22 cellular contexts compared by ENCODE assay signal in genomic region chr4:155751569-155751968, GRCh38.
"Had no signal": no experiment of that assay in that cellular context is flagged by ENCODE, and none has a peak within 500 bp of the region (broad histone marks: within the 10 kb centered on the region; RNA-seq: fewer than 3 reads in every experiment).

No MANE protein-coding gene starts in this region.

- H3K4me1 ChIP-seq: esophagus squamous epithelium, lower lobe of right lung, prostate gland, right atrium auricular region, sigmoid colon, stomach, thyroid gland, vagina had no signal

- H3K27me3 ChIP-seq: esophagus squamous epithelium, right atrium auricular region, sigmoid colon, stomach, thyroid gland, vagina had no signal

- H3K27ac ChIP-seq: coronary artery, esophagus squamous epithelium, lower lobe of right lung, prostate gland, right atrium auricular region, stomach, thyroid gland, vagina had no signal

- H3K27me3 Mint-ChIP-seq: naive B cell; natural killer cell treated with Interleukin-12 subunit alpha and Interleukin-12 subunit beta and Interleukin-15 and Interleukin-18, amount 100 ng/mL, for 72 hours had no signal

- H3K9me3 ChIP-seq: esophagus squamous epithelium, lower lobe of right lung, mucosa of descending colon, prostate gland, right atrium auricular region, sigmoid colon, stomach, thyroid gland, vagina had no signal

- ATAC-seq: left ventricle myocardium superior; lower lobe of right lung; mucosa of descending colon; natural killer cell treated with Interleukin-12 subunit alpha and Interleukin-12 subunit beta and Interleukin-15 and Interleukin-18, amount 100 ng/mL, for 72 hours; stimulated activated effector memory CD8-positive, alpha-beta T cell treated with anti-CD3 and anti-CD28 coated beads, Interleukin-12 subunit alpha, Interleukin-12 subunit beta, amount 100 ng/mL, for 72 hours had no signal

- H3K36me3 ChIP-seq: esophagus squamous epithelium, lower lobe of right lung, prostate gland, right atrium auricular region, sigmoid colon, stomach, thyroid gland, vagina had no signal

- H3K4me3 Mint-ChIP-seq: naive B cell; natural killer cell treated with Interleukin-12 subunit alpha and Interleukin-12 subunit beta and Interleukin-15 and Interleukin-18, amount 100 ng/mL, for 72 hours; neural crest cell; stimulated activated effector memory CD8-positive, alpha-beta T cell treated with anti-CD3 and anti-CD28 coated beads, Interleukin-12 subunit alpha, Interleukin-12 subunit beta, amount 100 ng/mL, for 72 hours had no signal

- H3K36me3 Mint-ChIP-seq: naive B cell; natural killer cell treated with Interleukin-12 subunit alpha and Interleukin-12 subunit beta and Interleukin-15 and Interleukin-18, amount 100 ng/mL, for 72 hours; stimulated activated effector memory CD8-positive, alpha-beta T cell treated with anti-CD3 and anti-CD28 coated beads, Interleukin-12 subunit alpha, Interleukin-12 subunit beta, amount 100 ng/mL, for 72 hours had no signal

- H3K9me3 Mint-ChIP-seq: naive B cell; natural killer cell treated with Interleukin-12 subunit alpha and Interleukin-12 subunit beta and Interleukin-15 and Interleukin-18, amount 100 ng/mL, for 72 hours; neural crest cell; stimulated activated effector memory CD8-positive, alpha-beta T cell treated with anti-CD3 and anti-CD28 coated beads, Interleukin-12 subunit alpha, Interleukin-12 subunit beta, amount 100 ng/mL, for 72 hours had no signal

- H3K27ac Mint-ChIP-seq: naive B cell; natural killer cell treated with Interleukin-12 subunit alpha and Interleukin-12 subunit beta and Interleukin-15 and Interleukin-18, amount 100 ng/mL, for 72 hours; stimulated activated effector memory CD8-positive, alpha-beta T cell treated with anti-CD3 and anti-CD28 coated beads, Interleukin-12 subunit alpha, Interleukin-12 subunit beta, amount 100 ng/mL, for 72 hours had no signal

- DNase-seq: dermis blood vessel endothelial cell; effector memory CD4-positive, alpha-beta T cell; erythroblast; esophagus squamous epithelium; left ventricle myocardium superior; lower lobe of right lung; mucosa of descending colon; naive B cell; sigmoid colon; stimulated activated CD4-positive, alpha-beta T cell treated with anti-CD3 and anti-CD28 coated beads, Interleukin-2, amount 100 ng/mL, for 24 hours; stimulated activated CD4-positive, alpha-beta T cell treated with anti-CD3 and anti-CD28 coated beads, Interleukin-4, amount 100 ng/mL, for 24 hours; stimulated activated naive CD4-positive, alpha-beta T cell treated with Interleukin-2 at 50 U/mL for 16 hours; stomach; thyroid gland; trophoblast cell had no signal

- H3K4me1 Mint-ChIP-seq: naive B cell; neural crest cell; stimulated activated effector memory CD8-positive, alpha-beta T cell treated with anti-CD3 and anti-CD28 coated beads, Interleukin-12 subunit alpha, Interleukin-12 subunit beta, amount 100 ng/mL, for 72 hours had no signal

- H3K4me3 ChIP-seq: coronary artery, esophagus squamous epithelium, lower lobe of right lung, mucosa of descending colon, prostate gland, right atrium auricular region, sigmoid colon, stomach, thyroid gland, vagina had no signal
